Comparison of ENCODE assay signal across 20 cellular contexts in the genomic region with DNA sequence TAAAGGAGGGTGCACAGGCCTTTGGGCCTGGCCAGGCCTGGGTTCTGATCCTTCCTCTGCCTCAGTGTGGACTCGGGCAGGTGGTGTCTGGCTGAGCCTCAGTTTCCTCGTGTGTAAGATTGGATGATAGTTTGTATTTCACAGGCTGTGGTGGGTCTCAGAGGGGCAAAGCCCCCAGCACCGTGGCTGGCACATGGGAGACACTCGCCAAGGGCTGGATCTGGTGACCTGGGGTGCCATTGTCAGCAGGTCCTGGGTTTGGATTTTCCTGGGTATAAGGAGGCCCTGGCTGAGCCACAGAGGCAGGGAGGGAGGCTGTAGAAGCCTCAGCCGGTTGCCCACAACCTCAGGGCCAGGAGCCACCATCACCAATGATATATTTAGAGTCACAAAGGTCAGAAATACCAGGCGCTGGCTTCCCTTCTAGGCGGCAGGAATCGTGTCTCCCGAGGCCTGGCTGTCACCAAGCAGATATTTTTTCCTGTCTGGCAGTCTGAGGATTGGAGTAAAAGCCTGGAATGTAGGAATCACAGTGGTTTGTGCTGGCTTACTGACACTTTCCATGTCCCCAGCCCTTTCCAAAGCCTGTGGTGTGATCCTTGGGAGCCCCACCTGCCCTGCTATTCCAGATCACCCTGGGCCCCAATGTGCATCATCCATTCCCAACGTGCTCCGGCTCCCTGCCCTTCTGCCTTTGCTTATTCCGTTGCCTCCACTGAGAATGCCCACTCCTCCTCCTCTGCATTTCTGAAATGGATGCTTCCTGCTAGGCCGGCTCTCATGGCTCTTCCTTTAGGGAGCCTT. TPM values are rescaled to one million over a fixed set of nuclear protein-coding genes. Genes with fewer than 3 reads are reported as not detected.
DNase-seq lines count a peak whose midpoint lies in the region; ATAC-seq and TF ChIP-seq lines count a peak whose summit lies in the region.
"Had no signal": no experiment of that assay in that cellular context is flagged by ENCODE, and none has a peak within 500 bp of the region (broad histone marks: within the 10 kb centered on the region; RNA-seq: fewer than 3 reads in every experiment).

No MANE protein-coding gene starts in this region.

- no peak for TF ChIP-seq EP300 in SK-N-SH (IDR thresholded peaks at IDR 0.05; ENCODE audit: borderline replicate concordance in 1 of 2, low read depth in 1 of 2, low read length in 1 of 2)

- intact Hi-C loops in Right ventricle myocardium inferior (cut with DNase I): no loop called here
- intact Hi-C loops in left cardiac atrium (cut with DNase I): no loop called here
- intact Hi-C loops in psoas muscle (cut with DNase I): loop anchor here in 1 of 2 donors (5.0 kb wide), 1 partner anchor 47 kb away; no protein-coding TSS in a partner anchor

- no peak overlapping the region for H3K4me3 ChIP-seq in right atrium auricular region
- no peak overlapping the region for H3K4me3 ChIP-seq in psoas muscle
- no peak overlapping the region for H3K4me3 ChIP-seq in SK-N-SH (ENCODE audit: low read depth in 2 of 2, low read length in 1 of 2)
- H3K4me3 ChIP-seq: K562, Peyer's patch had no signal

- no peaks in the 10 kb centered on the region for H3K4me1 ChIP-seq in right atrium auricular region
- peaks cover 40% of the 10 kb centered on the region for H3K4me1 ChIP-seq in psoas muscle
- H3K4me1 ChIP-seq in SK-N-SH (ENCODE audit: control insufficient read depth in 1 of 2, insufficient read depth in 2 of 2, low read depth in 1 of 2, low read length in 1 of 2): no peaks in the 10 kb centered on the region; a peak in 1 of 4 replicates
- H3K4me1 ChIP-seq: BE2C, Peyer's patch had no signal

- H3K36me3 ChIP-seq in right atrium auricular region (no peaks in the 10 kb centered on the region), psoas muscle (ENCODE audit: insufficient read depth in 1 of 2, low read depth in 1 of 2) (no peaks in the 10 kb centered on the region), SK-N-SH (replicated peaks in 1 of 2; ENCODE audit: control insufficient read depth in 1 of 2, insufficient read depth in 2 of 2, low read length in 1 of 2) (no peaks in the 10 kb centered on the region)
- H3K36me3 ChIP-seq: BE2C, Peyer's patch had no signal

- no peak overlapping the region for H3K4me2 ChIP-seq in SK-N-SH

- TF ChIP-seq CTCF in right atrium auricular region (IDR thresholded peaks at IDR 0.05) (no peak), psoas muscle (IDR thresholded peaks at IDR 0.05) (no peak), SK-N-SH (IDR thresholded peaks at IDR 0.05) (no peak)

- DNase-seq in Right ventricle myocardium inferior (ENCODE audit: missing footprints) (peak; percentile 54), right atrium auricular region (ENCODE audit: low spot score) (no peak), left cardiac atrium (peak; percentile 9), psoas muscle (peak in 1 of 2 donors; percentile 43), SK-N-SH (no peak)
- no peak for DNase-seq in stimulated activated CD4-positive, alpha-beta T cell treated with anti-CD3 and anti-CD28 coated beads, Interleukin-4, amount 100 ng/mL, for 1 hour
- DNase-seq: BE2C; CD4-positive, alpha-beta memory T cell; DMS153; GDM1; GOT3; NCI-H1092 treated with DMSO at 0.1 percent for 48 hours; NCI-H2081; NCI-H2171 treated with DMSO at 0.1 percent for 48 hours; NK-92 treated with Interleukin-12 subunit alpha and Interleukin-12 subunit beta, amount 100 ng/mL, for 24 hours had no signal

- H3K9me2 ChIP-seq in SK-N-SH: no peaks in the 10 kb centered on the region

- H3K9me3 ChIP-seq in right atrium auricular region: no peaks in the 10 kb centered on the region
- H3K9me3 ChIP-seq in psoas muscle: no peaks in the 10 kb centered on the region
- H3K9me3 ChIP-seq in SK-N-SH: no peaks in the 10 kb centered on the region
- H3K9me3 ChIP-seq: BE2C, Peyer's patch had no signal

- H3K27me3 ChIP-seq in right atrium auricular region (no peaks in the 10 kb centered on the region), psoas muscle (ENCODE audit: insufficient read depth in 3 of 3, low read length in 2 of 3) (no peaks in the 10 kb centered on the region), SK-N-SH (ENCODE audit: insufficient read depth) (no peaks in the 10 kb centered on the region)
- H3K27me3 ChIP-seq: BE2C, Peyer's patch had no signal

- CTCF ChIA-PET in SK-N-SH (lab: Yijun Ruan, JAX): interaction anchor here (1.3 to 3.0 kb wide), 3 partner anchors 19 to 229 kb away, joined by 5 to 17 read pairs (median 7); no protein-coding TSS in a partner anchor

- WGBS in psoas muscle, 3 donors: 29 to 38% (median 30%) methylated on average over 13 of the region's 13 CpGs
- WGBS in SK-N-SH (ENCODE audit: low lambda C conversion rate): 39% methylated on average over 12 of the region's 13 CpGs

- H3K79me2 ChIP-seq in SK-N-SH (ENCODE audit: insufficient read depth): no peaks in the 10 kb centered on the region

- no peak for TF ChIP-seq RAD21 in SK-N-SH (IDR thresholded peaks at IDR 0.05; ENCODE audit: low read length)

- H3F3A ChIP-seq in SK-N-SH (replicated peaks; ENCODE audit: insufficient read depth): no peaks in the 10 kb centered on the region

- ATAC-seq in Right ventricle myocardium inferior: no peak
- ATAC-seq in left cardiac atrium: no peak
- peak in 3 of 4 donors; percentile 41 to 45 (median 44) for ATAC-seq in psoas muscle
- no peak for ATAC-seq in GM21529 (IDR thresholded peaks at IDR 0.05; ENCODE audit: unreplicated experiment)

- no peak overlapping the region for H3K9ac ChIP-seq in SK-N-SH

- H2AFZ ChIP-seq in SK-N-SH (ENCODE audit: low read depth): no peak overlapping the region

- POLR2A ChIA-PET in SK-N-SH (lab: Yijun Ruan, JAX): no interaction called here

- H4K20me1 ChIP-seq in SK-N-SH (ENCODE audit: insufficient read depth): no peaks in the 10 kb centered on the region

- H3K27ac ChIP-seq in right atrium auricular region: no peak overlapping the region
- peak overlapping the region; percentile 66 for H3K27ac ChIP-seq in psoas muscle
- no peak overlapping the region for H3K27ac ChIP-seq in SK-N-SH (ENCODE audit: low read depth in 2 of 2, low read length in 1 of 2)
- H3K27ac ChIP-seq: Peyer's patch had no signal

TF ChIP-seq in SK-N-SH, 30 proteins besides CTCF, POLR2A, EP300 and RAD21 (continues in another document):
- TF ChIP-seq, protein P1, sequence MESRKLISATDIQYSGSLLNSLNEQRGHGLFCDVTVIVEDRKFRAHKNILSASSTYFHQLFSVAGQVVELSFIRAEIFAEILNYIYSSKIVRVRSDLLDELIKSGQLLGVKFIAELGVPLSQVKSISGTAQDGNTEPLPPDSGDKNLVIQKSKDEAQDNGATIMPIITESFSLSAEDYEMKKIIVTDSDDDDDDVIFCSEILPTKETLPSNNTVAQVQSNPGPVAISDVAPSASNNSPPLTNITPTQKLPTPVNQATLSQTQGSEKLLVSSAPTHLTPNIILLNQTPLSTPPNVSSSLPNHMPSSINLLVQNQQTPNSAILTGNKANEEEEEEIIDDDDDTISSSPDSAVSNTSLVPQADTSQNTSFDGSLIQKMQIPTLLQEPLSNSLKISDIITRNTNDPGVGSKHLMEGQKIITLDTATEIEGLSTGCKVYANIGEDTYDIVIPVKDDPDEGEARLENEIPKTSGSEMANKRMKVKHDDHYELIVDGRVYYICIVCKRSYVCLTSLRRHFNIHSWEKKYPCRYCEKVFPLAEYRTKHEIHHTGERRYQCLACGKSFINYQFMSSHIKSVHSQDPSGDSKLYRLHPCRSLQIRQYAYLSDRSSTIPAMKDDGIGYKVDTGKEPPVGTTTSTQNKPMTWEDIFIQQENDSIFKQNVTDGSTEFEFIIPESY (IDR thresholded peaks at IDR 0.05; ENCODE audit: borderline replicate concordance, low read depth): no peak
- TF ChIP-seq TEAD4 (IDR thresholded peaks at IDR 0.05; ENCODE audit: borderline replicate concordance, insufficient read depth): no peak
- TF ChIP-seq, protein P2, sequence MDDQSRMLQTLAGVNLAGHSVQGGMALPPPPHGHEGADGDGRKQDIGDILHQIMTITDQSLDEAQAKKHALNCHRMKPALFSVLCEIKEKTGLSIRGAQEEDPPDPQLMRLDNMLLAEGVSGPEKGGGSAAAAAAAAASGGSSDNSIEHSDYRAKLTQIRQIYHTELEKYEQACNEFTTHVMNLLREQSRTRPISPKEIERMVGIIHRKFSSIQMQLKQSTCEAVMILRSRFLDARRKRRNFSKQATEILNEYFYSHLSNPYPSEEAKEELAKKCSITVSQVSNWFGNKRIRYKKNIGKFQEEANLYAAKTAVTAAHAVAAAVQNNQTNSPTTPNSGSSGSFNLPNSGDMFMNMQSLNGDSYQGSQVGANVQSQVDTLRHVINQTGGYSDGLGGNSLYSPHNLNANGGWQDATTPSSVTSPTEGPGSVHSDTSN (IDR thresholded peaks at IDR 0.05): no peak
- no peak for TF ChIP-seq ELF1 (IDR thresholded peaks at IDR 0.05)
- TF ChIP-seq CHD2 (IDR thresholded peaks at IDR 0.05; ENCODE audit: low read length, partially characterized antibody): no peak
- no peak for TF ChIP-seq GABPA (IDR thresholded peaks at IDR 0.05; ENCODE audit: low read depth)
- TF ChIP-seq FOXM1 (IDR thresholded peaks at IDR 0.05; ENCODE audit: low read depth): no peak
- TF ChIP-seq SMC3 (IDR thresholded peaks at IDR 0.05; ENCODE audit: low read depth, low read length): no peak
- no peak for TF ChIP-seq SIN3A (IDR thresholded peaks at IDR 0.05; ENCODE audit: borderline replicate concordance, low read depth, low read length)
- TF ChIP-seq FOXJ3 (CRISPR knock-in tag; IDR thresholded peaks at IDR 0.05): no peak
- TF ChIP-seq FOSL2 (IDR thresholded peaks at IDR 0.05; ENCODE audit: borderline replicate concordance, low read depth): no peak
- no peak for TF ChIP-seq TAF1 (IDR thresholded peaks at IDR 0.05; ENCODE audit: borderline replicate concordance, low read depth, low read length)
- TF ChIP-seq GATA2 (CRISPR knock-in tag; IDR thresholded peaks at IDR 0.05): no peak
- TF ChIP-seq MXI1 (IDR thresholded peaks at IDR 0.05; ENCODE audit: low read depth, low read length): no peak

RNA-seq across cellular contexts. Expression of a gene that starts 15.6 kb away (rescaled TPM):
- total RNA-seq in Right ventricle myocardium inferior (not detected), right atrium auricular region (not detected), left cardiac atrium (not detected), psoas muscle (1 to 10 TPM in 1 of 4 donors, under 1 TPM in 3; 0.05 to 1.1 (median 0.47) TPM)
- polyA plus RNA-seq in psoas muscle (under 1 TPM; 0.01 to 0.13 (median 0.05) TPM), SK-N-SH (2012; rRNA removed) (0.13 and 0.18 TPM in 2 replicates)
- 0.09 and 0.14 TPM in 2 replicates for polyA plus RNA-seq in SK-N-SH (2012; cell fraction: cytosol; rRNA removed)
- 0.42 and 0.67 TPM in 2 replicates for polyA plus RNA-seq in SK-N-SH (2012; cell fraction: nucleus; rRNA removed)
- total RNA-seq: CD4-positive, alpha-beta memory T cell; K562; NCI-H460 had no signal

RNA-seq across cellular contexts. Expression of a gene that starts 30.8 kb away (rescaled TPM):
- total RNA-seq in Right ventricle myocardium inferior: 0.27 TPM
- not detected for total RNA-seq in right atrium auricular region
- not detected for total RNA-seq in left cardiac atrium
- 10 to 100 TPM; 45.6 to 95.7 (median 60.4) TPM for total RNA-seq in psoas muscle
- 10 to 100 TPM in 1 of 3 donors, 1 to 10 TPM in 2; 5.0 to 63.6 (median 6.8) TPM for polyA plus RNA-seq in psoas muscle
- polyA plus RNA-seq in SK-N-SH (2012; rRNA removed): not detected in 2 replicates
- polyA plus RNA-seq in SK-N-SH (2012; cell fraction: cytosol; rRNA removed): not detected in 2 replicates
- not detected in 2 replicates for polyA plus RNA-seq in SK-N-SH (2012; cell fraction: nucleus; rRNA removed)
- total RNA-seq: CD4-positive, alpha-beta memory T cell; Daoy; K562; Peyer's patch had no signal
- polyA plus RNA-seq: CD4-positive, alpha-beta memory T cell; K562 had no signal

Comparison
In these comparisons a context has a peak if more than half of its experiments do, and no peak if none do; other contexts are left out.
1. DNase-seq: peak in Right ventricle myocardium inferior (single experiment) and left cardiac atrium (single experiment); none in right atrium auricular region (single experiment), stimulated activated CD4-positive, alpha-beta T cell treated with anti-CD3 and anti-CD28 coated beads, Interleukin-4, amount 100 ng/mL, for 1 hour (single experiment) and SK-N-SH (single experiment).
2. ATAC-seq: peak in psoas muscle (3 of 4); none in Right ventricle myocardium inferior (single experiment), left cardiac atrium (0 of 2) and GM21529 (single experiment).
3. RNA of a gene that starts 30.8 kb away (total RNA-seq): 45.6 to 95.7 TPM in psoas muscle; 0.27 TPM in Right ventricle myocardium inferior (single experiment), not detected in right atrium auricular region and not detected in left cardiac atrium; every median in the first group is over 10 times any median in the second.